In the genomic region with DNA sequence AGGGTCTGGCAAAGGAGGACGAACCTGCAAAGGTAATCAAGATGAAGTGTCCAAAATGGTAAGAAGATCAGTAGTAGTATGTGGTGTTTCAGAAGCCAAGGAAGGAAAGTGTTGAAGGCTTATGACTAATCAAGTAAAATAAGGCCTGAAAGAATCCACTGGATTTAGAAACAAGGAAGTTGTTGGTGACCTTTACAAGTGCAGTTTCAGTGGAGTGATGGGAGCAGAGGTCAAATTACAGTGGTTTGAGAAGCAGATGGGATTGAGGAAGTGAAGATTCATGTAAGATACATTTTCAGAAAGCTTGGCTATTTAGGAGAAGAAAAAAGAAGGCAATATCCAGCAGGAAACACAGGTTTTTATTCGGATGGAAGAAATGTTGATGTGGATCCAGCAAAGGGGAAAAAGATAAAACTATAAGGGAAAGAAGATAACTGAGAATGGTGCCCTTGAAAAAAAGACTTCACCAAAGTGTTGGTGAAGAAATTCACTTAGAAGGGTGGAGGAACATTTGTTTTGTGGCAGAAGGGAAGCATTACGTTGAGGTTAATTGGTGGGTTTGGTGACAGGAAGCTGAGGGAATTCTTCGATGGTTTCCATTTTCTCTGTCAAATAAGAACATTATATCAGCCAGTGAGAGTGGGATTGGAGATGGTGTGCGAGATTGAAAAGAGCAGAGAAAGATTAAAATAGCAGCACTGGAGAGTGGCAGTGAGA, we compare ENCODE assay signal across 11 cellular contexts. TPM values are rescaled to one million over a fixed set of nuclear protein-coding genes. Genes with fewer than 3 reads are reported as not detected.
A peak's percentile ranks its signal among the peaks of the same experiment; 100 is the strongest.
DNase-seq lines count a peak whose midpoint lies in the region; ATAC-seq, FAIRE-seq and TF ChIP-seq lines count a peak whose summit lies in the region.
"Had no signal": no experiment of that assay in that cellular context is flagged by ENCODE, and none has a peak within 500 bp of the region (broad histone marks: within the 10 kb centered on the region; RNA-seq: fewer than 3 reads in every experiment).

No MANE protein-coding gene starts in this region.

- intact Hi-C loops in mucosa of descending colon (cut with DNase I, micrococcal nuclease): no loop called here

- no peaks in the 10 kb centered on the region for H3K27me3 Mint-ChIP-seq in astrocyte (ENCODE audit: low read depth, unreplicated experiment)

- peaks cover 23% of the 10 kb centered on the region for H3K4me1 Mint-ChIP-seq in astrocyte (ENCODE audit: low read depth, unreplicated experiment)

- in situ Hi-C loops in ACHN (cut with HindIII; ENCODE audit: low pct_ligation_motif_present, low pct_unique_long_range_greater_than_20kb, low sequenced_read_pairs): no loop called here

- TF ChIP-seq CTCF in C4-2B (conservative IDR thresholded peaks at IDR 0.05): no peak
- no peak for TF ChIP-seq CTCF in astrocyte (IDR thresholded peaks at IDR 0.05; ENCODE audit: insufficient read depth, low read depth, low read length)
- TF ChIP-seq CTCF in mucosa of descending colon (IDR thresholded peaks at IDR 0.05): no peak

- H4K20me1 ChIP-seq in Karpas-422 (ENCODE audit: insufficient read depth, low read depth, low read length): peaks cover 9% of the 10 kb centered on the region; the same call in 1 of the 2 replicates
- no peaks in the 10 kb centered on the region for H4K20me1 ChIP-seq in astrocyte (ENCODE audit: insufficient read depth, low read length)

- H2AFZ ChIP-seq in Karpas-422 (ENCODE audit: low read length): no peak overlapping the region
- no peak overlapping the region for H2AFZ ChIP-seq in astrocyte (ENCODE audit: low read depth, low read length)

- H3K36me3 ChIP-seq in Karpas-422 (ENCODE audit: insufficient read depth, low read length) (0 out of 2 replicates have a peak, but pooled peaks cover 4% of the 10 kb centered on the region), astrocyte (ENCODE audit: insufficient read depth, low read length) (no peaks in the 10 kb centered on the region), mucosa of descending colon (ENCODE audit: low read depth) (peaks cover 5% of the 10 kb centered on the region)
- H3K36me3 ChIP-seq: ascending aorta had no signal

- H3K4me3 Mint-ChIP-seq in astrocyte (ENCODE audit: unreplicated experiment): no peak overlapping the region

- H3K27ac Mint-ChIP-seq in astrocyte (ENCODE audit: unreplicated experiment): no peak overlapping the region

- no peaks in the 10 kb centered on the region for H3K9me3 ChIP-seq in Karpas-422 (ENCODE audit: low read length)
- no peaks in the 10 kb centered on the region for H3K9me3 ChIP-seq in astrocyte (ENCODE audit: insufficient read depth, low read depth, low read length)
- no peaks in the 10 kb centered on the region for H3K9me3 ChIP-seq in mucosa of descending colon
- H3K9me3 ChIP-seq: ascending aorta had no signal

- H3K9me2 ChIP-seq in Karpas-422 (replicated peaks; ENCODE audit: insufficient read depth, low read length): no peaks in the 10 kb centered on the region

- H3K4me1 ChIP-seq in Karpas-422 (ENCODE audit: low read length): peaks cover 65% of the 10 kb centered on the region
- peaks cover 26% of the 10 kb centered on the region for H3K4me1 ChIP-seq in astrocyte (ENCODE audit: insufficient read depth, low read length)
- H3K4me1 ChIP-seq in mucosa of descending colon (ENCODE audit: low read depth): peaks cover 26% of the 10 kb centered on the region

- H3K79me2 ChIP-seq in Karpas-422 (ENCODE audit: low read length) (peaks cover 11% of the 10 kb centered on the region; the same call in 1 of the 2 replicates), astrocyte (ENCODE audit: insufficient read depth, low read length) (no peaks in the 10 kb centered on the region)

- H3K27ac ChIP-seq in C4-2B: peak overlapping the region; percentile 70; the same call in 1 of the 2 replicates
- peak overlapping the region; percentile 93 for H3K27ac ChIP-seq in Karpas-422 (ENCODE audit: low read length)
- no peak overlapping the region for H3K27ac ChIP-seq in astrocyte (ENCODE audit: low read depth, low read length)

- peaks cover under 1% of the 10 kb centered on the region for H3K9me3 Mint-ChIP-seq in astrocyte (ENCODE audit: unreplicated experiment)

- peaks cover 10% of the 10 kb centered on the region for H3K36me3 Mint-ChIP-seq in astrocyte (ENCODE audit: low read depth, unreplicated experiment)

- H3K4me2 ChIP-seq in Karpas-422 (ENCODE audit: low read depth, low read length, poor library complexity, severe bottlenecking): peak overlapping the region; percentile 91
- peak overlapping the region; percentile 51 for H3K4me2 ChIP-seq in astrocyte (ENCODE audit: low read length)

- H3K27me3 ChIP-seq in Karpas-422 (ENCODE audit: low read length): no peaks in the 10 kb centered on the region
- H3K27me3 ChIP-seq in astrocyte (ENCODE audit: insufficient read depth, low read length): no peaks in the 10 kb centered on the region
- H3K27me3 ChIP-seq: ascending aorta had no signal

- FAIRE-seq in astrocyte (lab: Jason Lieb, UNC): peak; percentile 26

- H3K9ac ChIP-seq in Karpas-422 (ENCODE audit: low read length) (peak overlapping the region; percentile 67), astrocyte (ENCODE audit: low read length) (no peak overlapping the region)

- peak; percentile 13 for ATAC-seq in mucosa of descending colon

- H3K4me3 ChIP-seq in Karpas-422 (ENCODE audit: low read length) (peak overlapping the region; percentile 82), astrocyte (ENCODE audit: insufficient read depth, low read depth, low read length) (no peak overlapping the region), mucosa of descending colon (no peak overlapping the region)
- H3K4me3 ChIP-seq: ascending aorta had no signal

- DNase-seq in Karpas-422: peak; percentile 87
- peak; percentile 37 for DNase-seq in astrocyte (ENCODE audit: low read depth)
- DNase-seq in mucosa of descending colon: peak in 1 of 3 donors; percentile 48
- no peak for DNase-seq in hippocampal formation (lab: John Stamatoyannopoulos, UW)
- no peak for DNase-seq in NCI-H2227 (lab: John Stamatoyannopoulos, UW; ENCODE audit: unreplicated experiment)
- DNase-seq in NCI-H2081 (lab: John Stamatoyannopoulos, UW): no peak
- no peak for DNase-seq in ACHN
- DNase-seq: activated CD4-positive, CD25-positive, alpha-beta regulatory T cell; islet precursor cell had no signal

RNA-seq across cellular contexts. Expression of a gene that starts 2.1 kb away (rescaled TPM):
- 5.4 and 7.7 TPM in 2 replicates for total RNA-seq in Karpas-422 (2014; rRNA removed; shearing (Covaris generic); ENCODE audit: low replicate concordance)
- total RNA-seq in astrocyte (2.5 and 4.8 TPM in 2 replicates), mucosa of descending colon (1 to 10 TPM; 1.7 to 4.1 (median 2.3) TPM)
- total RNA-seq: ascending aorta had no signal

RNA-seq across cellular contexts. Expression of a gene that starts 2.4 kb away (rescaled TPM):
- total RNA-seq in Karpas-422 (2014; rRNA removed; shearing (Covaris generic); ENCODE audit: low replicate concordance): 10.7 and 13.9 TPM in 2 replicates
- 5.8 and 7.3 TPM in 2 replicates for total RNA-seq in astrocyte
- total RNA-seq in mucosa of descending colon: 10 to 100 TPM; 19.3 to 46.0 (median 36.6) TPM

RNA-seq across cellular contexts. Expression of a gene that starts 54.3 kb away (rescaled TPM):
- not detected in 2 replicates for total RNA-seq in Karpas-422 (2014; rRNA removed; shearing (Covaris generic); ENCODE audit: low replicate concordance)
- total RNA-seq in astrocyte: not detected in 2 replicates
- total RNA-seq in mucosa of descending colon: 10 to 100 TPM in 1 of 3 donors, not detected in 2; 15.9 TPM
- total RNA-seq: ascending aorta had no signal

Comparison
In these comparisons a context has a peak if more than half of its experiments do, and no peak if none do; other contexts are left out.
1. DNase-seq: peak in Karpas-422 (single experiment) and astrocyte (single experiment); none in hippocampal formation (0 of 2), NCI-H2227 (single experiment), NCI-H2081 (0 of 2) and ACHN (single experiment).